Comparison of ENCODE assay signal across 1 cellular context in the genomic region with DNA sequence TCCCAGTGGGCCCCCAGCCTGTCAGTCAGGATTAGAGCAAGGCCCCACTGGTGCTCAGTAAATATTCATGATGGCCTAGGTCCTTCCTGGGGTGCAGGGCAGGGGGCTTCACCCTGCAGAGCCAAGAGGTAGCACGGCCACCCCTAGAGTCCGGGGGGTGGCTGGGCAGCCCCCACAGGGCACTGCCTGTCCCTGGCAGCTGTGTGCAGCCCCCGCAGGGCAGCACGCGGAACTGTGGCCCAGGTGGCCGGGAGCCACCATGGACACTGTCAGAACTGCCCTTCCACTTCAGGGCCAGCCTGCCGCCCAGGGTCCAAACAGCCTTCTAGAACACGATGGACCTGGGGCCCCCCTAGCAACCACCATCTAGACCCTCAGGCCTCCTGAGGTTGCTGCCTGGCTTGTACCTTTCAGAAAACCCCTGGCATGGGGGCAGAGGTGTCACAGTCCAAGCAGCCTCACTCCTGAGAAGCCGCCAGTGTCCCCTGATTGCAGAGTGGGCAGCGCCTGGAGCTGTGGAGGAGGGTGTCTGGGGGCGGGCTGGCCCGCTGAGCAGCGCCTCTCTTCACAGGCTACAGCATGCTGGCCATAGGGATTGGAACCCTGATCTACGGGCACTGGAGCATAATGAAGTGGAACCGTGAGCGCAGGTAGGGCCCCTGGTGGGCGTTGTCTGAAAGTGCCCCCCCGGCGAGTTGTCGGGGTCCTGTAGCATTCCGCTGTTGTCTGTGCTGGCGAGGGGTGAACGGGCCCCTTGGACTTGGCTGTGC.
TF ChIP-seq lines count a peak whose summit lies in the region.

No MANE protein-coding gene starts in this region.

TF ChIP-seq in HEK293, 187 proteins besides CTCF, POLR2A, EP300 and RAD21 (continued from another document):
- TF ChIP-seq, protein P1, sequence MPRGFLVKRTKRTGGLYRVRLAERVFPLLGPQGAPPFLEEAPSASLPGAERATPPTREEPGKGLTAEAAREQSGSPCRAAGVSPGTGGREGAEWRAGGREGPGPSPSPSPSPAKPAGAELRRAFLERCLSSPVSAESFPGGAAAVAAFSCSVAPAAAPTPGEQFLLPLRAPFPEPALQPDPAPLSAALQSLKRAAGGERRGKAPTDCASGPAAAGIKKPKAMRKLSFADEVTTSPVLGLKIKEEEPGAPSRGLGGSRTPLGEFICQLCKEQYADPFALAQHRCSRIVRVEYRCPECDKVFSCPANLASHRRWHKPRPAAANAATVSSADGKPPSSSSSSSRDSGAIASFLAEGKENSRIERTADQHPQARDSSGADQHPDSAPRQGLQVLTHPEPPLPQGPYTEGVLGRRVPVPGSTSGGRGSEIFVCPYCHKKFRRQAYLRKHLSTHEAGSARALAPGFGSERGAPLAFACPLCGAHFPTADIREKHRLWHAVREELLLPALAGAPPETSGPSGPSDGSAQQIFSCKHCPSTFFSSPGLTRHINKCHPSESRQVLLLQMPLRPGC (tag by site-specific recombination; IDR thresholded peaks at IDR 0.05), result no peak
- TF ChIP-seq ZFHX2 (tag by site-specific recombination; conservative IDR thresholded peaks at IDR 0.05), result peak; percentile 66
- peak; percentile 67 for TF ChIP-seq EGR2 (tag by site-specific recombination; IDR thresholded peaks at IDR 0.05; ENCODE audit: low read depth)
